1 cellular context compared by ENCODE assay signal in genomic region chr4:84563002-84563401, GRCh38.
TF ChIP-seq lines count a peak whose summit lies in the region.

No MANE protein-coding gene starts in this region.

TF ChIP-seq in H1, 55 proteins besides CTCF, POLR2A, EP300 and RAD21:
- no peak for TF ChIP-seq TAF1 (IDR thresholded peaks at IDR 0.05; ENCODE audit: low read depth, low read length)
- no peak for TF ChIP-seq USF2 (IDR thresholded peaks at IDR 0.05; ENCODE audit: low read length)
- no peak for TF ChIP-seq ATF2 (IDR thresholded peaks at IDR 0.05; ENCODE audit: low read length)
- TF ChIP-seq CREB1 (IDR thresholded peaks at IDR 0.05) = no peak
- no peak for TF ChIP-seq CTBP2 (IDR thresholded peaks at IDR 0.05; ENCODE audit: borderline replicate concordance, insufficient read depth, insufficient read length, low read length)
- TF ChIP-seq TCF12 (IDR thresholded peaks at IDR 0.05; ENCODE audit: low read depth, low read length) = no peak
- no peak for TF ChIP-seq SP4 (IDR thresholded peaks at IDR 0.05; ENCODE audit: low read length)
